In genomic region chr2:9690716-9691498, GRCh38 we compare ENCODE assay signal across 1 cellular context.
TF ChIP-seq lines count a peak whose summit lies in the region.

No MANE protein-coding gene starts in this region.

TF ChIP-seq in WTC11, 78 proteins besides CTCF, POLR2A, EP300 and RAD21 (continued from another document):
- TF ChIP-seq ZNF532 (CRISPR knock-in tag; IDR thresholded peaks at IDR 0.05; ENCODE audit: borderline replicate concordance) (no peak), SOX15 (CRISPR knock-in tag; IDR thresholded peaks at IDR 0.05) (no peak), CREB1 (CRISPR knock-in tag; IDR thresholded peaks at IDR 0.05) (no peak), ATF2 (CRISPR knock-in tag; IDR thresholded peaks at IDR 0.05; ENCODE audit: borderline replicate concordance, low read depth) (no peak), TEAD4 (CRISPR knock-in tag; IDR thresholded peaks at IDR 0.05) (no peak), MXD4 (CRISPR knock-in tag; IDR thresholded peaks at IDR 0.05; ENCODE audit: borderline replicate concordance) (no peak), RELA (CRISPR knock-in tag; IDR thresholded peaks at IDR 0.05; ENCODE audit: borderline replicate concordance) (no peak), E2F5 (CRISPR knock-in tag; IDR thresholded peaks at IDR 0.05) (no peak), JUN (CRISPR knock-in tag; IDR thresholded peaks at IDR 0.05) (no peak), ZBTB21 (CRISPR knock-in tag; IDR thresholded peaks at IDR 0.05; ENCODE audit: borderline replicate concordance) (no peak), GABPB1 (CRISPR knock-in tag; IDR thresholded peaks at IDR 0.05) (no peak), NR1H2 (CRISPR knock-in tag; IDR thresholded peaks at IDR 0.05) (no peak), HMGA2 (CRISPR knock-in tag; IDR thresholded peaks at IDR 0.05) (no peak), PREB (CRISPR knock-in tag; IDR thresholded peaks at IDR 0.05; ENCODE audit: borderline replicate concordance) (no peak), AFF4 (CRISPR knock-in tag; IDR thresholded peaks at IDR 0.05; ENCODE audit: borderline replicate concordance) (no peak), TCF7 (CRISPR knock-in tag; IDR thresholded peaks at IDR 0.05; ENCODE audit: low read depth) (no peak)
